In genomic region chr3:193211984-193212383, GRCh38 we compare ENCODE assay signal across 8 cellular contexts. TPM values are rescaled to one million over a fixed set of nuclear protein-coding genes. Genes with fewer than 3 reads are reported as not detected.
"Had no signal": no experiment of that assay in that cellular context is flagged by ENCODE, and none has a peak within 500 bp of the region (broad histone marks: within the 10 kb centered on the region; RNA-seq: fewer than 3 reads in every experiment).

No MANE protein-coding gene starts in this region.

- DNase-seq: IMR-90, KBM-7, KG1 had no signal

- H3K27ac ChIP-seq: HL-60, KMS-11 had no signal

- H3K4me2 ChIP-seq: KMS-11 had no signal

- H3K9ac ChIP-seq: KMS-11 had no signal

- H3K4me3 ChIP-seq: K562 had no signal

RNA-seq across cellular contexts. Expression of gene PLAAT1, which starts 29.0 kb away (rescaled TPM):
- polyA plus RNA-seq: HepG2, IgD-negative memory B cell had no signal
